16 cellular contexts compared by ENCODE assay signal in genomic region chr7:73850212-73850611, GRCh38. TPM values are rescaled to one million over a fixed set of nuclear protein-coding genes. Genes with fewer than 3 reads are reported as not detected.
DNase-seq lines count a peak whose midpoint lies in the region; ATAC-seq lines count a peak whose summit lies in the region.
"Had no signal": no experiment of that assay in that cellular context is flagged by ENCODE, and none has a peak within 500 bp of the region (broad histone marks: within the 10 kb centered on the region; RNA-seq: fewer than 3 reads in every experiment).

No MANE protein-coding gene starts in this region.

- no peak for DNase-seq in GM23248
- DNase-seq in adipocyte (ENCODE audit: low read depth): no peak
- DNase-seq in islet precursor cell: peak; percentile 49
- DNase-seq in posterior cingulate gyrus: no peak
- DNase-seq: activated CD4-positive, alpha-beta T cell treated with anti-CD3 and anti-CD28 coated beads for 1 hour; activated T-cell treated with anti-CD3 and anti-CD28 coated beads, Interleukin-2, amount 50 U/mL, for 4 hours; GF-D8; GOT3; KBM-7; NCI-H1436 treated with DMSO at 0.1 percent for 48 hours; NCI-H446 treated with DMSO at 0.1 percent for 48 hours had no signal

- ATAC-seq in GM18868 (IDR thresholded peaks at IDR 0.05; ENCODE audit: unreplicated experiment): no peak
- ATAC-seq in HG03521 (IDR thresholded peaks at IDR 0.05; ENCODE audit: unreplicated experiment): no peak
- no peak for ATAC-seq in GM18861 (IDR thresholded peaks at IDR 0.05; ENCODE audit: unreplicated experiment)
- ATAC-seq: activated T-cell treated with anti-CD3 and anti-CD28 coated beads, Interleukin-2, amount 50 U/mL, for 4 hours had no signal

- H3K4me1 ChIP-seq in GM23248 (ENCODE audit: insufficient read depth): peaks cover 48% of the 10 kb centered on the region
- peaks cover 39% of the 10 kb centered on the region for H3K4me1 ChIP-seq in adipocyte (ENCODE audit: control insufficient read depth, insufficient read depth, low read length)
- peaks cover 0 to 8% (median 3%) of the 10 kb centered on the region in 3 donors for H3K4me1 ChIP-seq in skeletal muscle tissue (ENCODE audit: control insufficient read depth in 3 of 3, insufficient read depth in 3 of 3, low read length in 3 of 3)

- no peaks in the 10 kb centered on the region for H3K9me3 ChIP-seq in GM23248 (ENCODE audit: low read depth)
- H3K9me3 ChIP-seq in adipocyte (ENCODE audit: control insufficient read depth, low read length): no peaks in the 10 kb centered on the region
- no peaks in the 10 kb centered on the region for H3K9me3 ChIP-seq in skeletal muscle tissue (ENCODE audit: control insufficient read depth in 3 of 3, low read length in 3 of 3)

- H3K27me3 ChIP-seq in GM23248 (replicated peaks; ENCODE audit: insufficient read depth) (no peaks in the 10 kb centered on the region), adipocyte (replicated peaks; ENCODE audit: control insufficient read depth, insufficient read depth, low read length) (no peaks in the 10 kb centered on the region), skeletal muscle tissue (ENCODE audit: control insufficient read depth in 3 of 3, insufficient read depth in 3 of 3, low read length in 3 of 3) (peaks cover 0 to 4% (median 3%) of the 10 kb centered on the region in 3 donors)

- no peaks in the 10 kb centered on the region for H4K20me1 ChIP-seq in GM23248 (ENCODE audit: insufficient read depth)

- WGBS in GM23248 (ENCODE audit: low coverage in 1 of 2, low lambda C conversion rate in 2 of 2, missing lambda C conversion rate in 2 of 2), 2 experiments: 39 to 41% methylated on average over 9 of the region's 9 CpGs

- peak overlapping the region; percentile 19 for H3K4me2 ChIP-seq in GM23248 (ENCODE audit: unreplicated experiment)

- no peak overlapping the region for H2AFZ ChIP-seq in GM23248

- peak overlapping the region; percentile 47; the same call in 1 of the 2 replicates for H3K9ac ChIP-seq in GM23248
- peak overlapping the region; percentile 74 for H3K9ac ChIP-seq in adipocyte (ENCODE audit: low read length)
- no peak overlapping the region for H3K9ac ChIP-seq in skeletal muscle tissue (ENCODE audit: low read depth in 1 of 3, low read length in 3 of 3)

- H3K27ac ChIP-seq in GM23248 (peak overlapping the region; percentile 99), skeletal muscle tissue (ENCODE audit: low read depth, low read length) (peak overlapping the region; percentile 44)

- H3K4me3 ChIP-seq in GM23248 (no peak overlapping the region), adipocyte (ENCODE audit: low read length) (no peak overlapping the region), skeletal muscle tissue (ENCODE audit: low read length in 3 of 3) (no peak overlapping the region)

- intact Hi-C loops in posterior cingulate gyrus (cut with DNase I): no loop called here

- H3K79me2 ChIP-seq in GM23248 (ENCODE audit: insufficient read depth): no peaks in the 10 kb centered on the region

- no peaks in the 10 kb centered on the region for H3K9me2 ChIP-seq in GM23248 (ENCODE audit: insufficient read depth)

- no peaks in the 10 kb centered on the region for H3K36me3 ChIP-seq in GM23248 (ENCODE audit: low read depth)
- H3K36me3 ChIP-seq in adipocyte (ENCODE audit: control insufficient read depth, insufficient read depth, low read length, severe bottlenecking): no peaks in the 10 kb centered on the region
- H3K36me3 ChIP-seq in skeletal muscle tissue (ENCODE audit: control insufficient read depth in 3 of 3, insufficient read depth in 3 of 3, low read length in 3 of 3): no peaks in the 10 kb centered on the region

- H3F3A ChIP-seq in GM23248 (ENCODE audit: insufficient read depth): peaks cover 30% of the 10 kb centered on the region

- in situ Hi-C loops in GM23248 (cut with MboI): loop anchor here (25.0 kb wide), 2 partner anchors 238 to 537 kb away; partner anchors contain the start of gene MLXIPL

RNA-seq across cellular contexts. Expression of gene METTL27, which starts 7.9 kb away (rescaled TPM):
- 3.5 and 5.3 TPM in 2 replicates for total RNA-seq in GM23248 (2014; rRNA removed; shearing (Covaris generic))
- 6.0 and 6.5 TPM in 2 replicates for polyA plus RNA-seq in GM23248 (2016; fragmentation: Nextera tagmentation; extraction: Ambion mirVana)
- total RNA-seq in skeletal muscle tissue: 1.6 TPM

RNA-seq across cellular contexts. Expression of gene TMEM270, which starts 10.7 kb away (rescaled TPM):
- not detected in 2 replicates for total RNA-seq in GM23248 (2014; rRNA removed; shearing (Covaris generic))
- not detected in 2 replicates for polyA plus RNA-seq in GM23248 (2016; fragmentation: Nextera tagmentation; extraction: Ambion mirVana)
- total RNA-seq in skeletal muscle tissue: not detected
- total RNA-seq: activated T-cell treated with anti-CD3 and anti-CD28 coated beads, Interleukin-2, amount 50 U/mL, for 4 hours; posterior vena cava had no signal

RNA-seq across cellular contexts. Expression of gene CLDN4, which starts 19.4 kb away (rescaled TPM):
- total RNA-seq in GM23248 (2014; rRNA removed; shearing (Covaris generic)): not detected in 2 replicates
- 0.06 and 0.10 TPM in 2 replicates for polyA plus RNA-seq in GM23248 (2016; fragmentation: Nextera tagmentation; extraction: Ambion mirVana)
- total RNA-seq in skeletal muscle tissue: not detected

Comparison
In these comparisons a context has a peak if more than half of its experiments do, and no peak if none do; other contexts are left out.
1. H3K9ac ChIP-seq: peak in GM23248 (single experiment) and adipocyte (single experiment); none in skeletal muscle tissue (0 of 3).